8 cellular contexts compared by ENCODE assay signal in the genomic region with DNA sequence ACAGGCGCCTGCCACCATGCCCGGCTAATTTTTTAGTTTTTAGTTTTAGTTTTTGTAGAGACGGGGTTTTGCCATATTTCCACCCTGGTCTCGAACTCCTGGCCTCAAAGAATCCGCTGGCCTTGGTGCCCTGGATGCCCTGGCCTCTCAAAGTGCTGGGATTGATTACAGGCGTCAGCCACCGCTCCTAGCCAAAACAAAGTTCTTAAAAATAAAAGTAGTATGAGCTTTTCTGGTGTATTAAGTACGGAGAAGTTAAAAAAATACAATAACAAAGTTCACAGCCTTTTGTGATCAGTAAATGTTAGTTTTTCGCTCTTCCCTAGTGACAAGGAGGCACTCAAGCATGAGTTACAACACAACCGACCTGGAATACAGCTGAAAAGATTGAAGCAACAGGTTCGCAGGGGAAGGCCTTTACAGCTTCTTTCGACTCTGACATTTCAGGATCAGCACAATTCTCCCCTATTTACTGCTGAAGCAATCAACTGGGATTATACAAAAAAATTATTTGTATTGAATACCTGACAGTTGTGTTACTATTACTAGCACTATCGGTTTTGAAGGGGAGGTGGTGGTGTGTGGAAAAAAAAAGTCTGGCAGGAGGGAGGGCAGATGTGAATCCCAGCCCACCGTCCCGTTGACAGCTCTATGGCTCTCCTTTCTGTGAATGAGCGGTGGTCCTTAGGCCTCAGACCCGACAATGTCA. TPM values are rescaled to one million over a fixed set of nuclear protein-coding genes. Genes with fewer than 3 reads are reported as not detected.
A peak's percentile ranks its signal among the peaks of the same experiment; 100 is the strongest.
DNase-seq lines count a peak whose midpoint lies in the region; ATAC-seq and TF ChIP-seq lines count a peak whose summit lies in the region.

No MANE protein-coding gene starts in this region.

- H3K36me3 Mint-ChIP-seq in activated naive CD4-positive, alpha-beta T cell treated with anti-CD3 and anti-CD28 coated beads, Interleukin-2, amount 50 U/mL, for 72 hours = peaks cover 0 to 7% of the 10 kb centered on the region in 2 donors

- peak overlapping the region; percentile 88 for H3K27ac ChIP-seq in cardiac muscle cell
- H3K27ac ChIP-seq in iPS-20b (ENCODE audit: low read length) = no peak overlapping the region
- H3K27ac ChIP-seq in stomach smooth muscle (ENCODE audit: low read length) = peak overlapping the region; percentile 88

- no peaks in the 10 kb centered on the region for H3K9me3 Mint-ChIP-seq in activated naive CD4-positive, alpha-beta T cell treated with anti-CD3 and anti-CD28 coated beads, Interleukin-2, amount 50 U/mL, for 72 hours

- no peak for TF ChIP-seq CTCF in cardiac muscle cell (IDR thresholded peaks at IDR 0.05; ENCODE audit: low read depth, low read length)

- H3K36me3 ChIP-seq in cardiac muscle cell (no peaks in the 10 kb centered on the region), iPS-20b (ENCODE audit: insufficient read depth, low read depth, low read length) (no peaks in the 10 kb centered on the region), stomach smooth muscle (ENCODE audit: control insufficient read depth in 2 of 2, insufficient read depth in 2 of 2, low read length in 2 of 2) (no peaks in the 10 kb centered on the region)

- DNase-seq in cardiac muscle cell (ENCODE audit: low read depth in 1 of 2, low spot score in 1 of 2) = peak; percentile 18 to 28
- no peak for DNase-seq in Right ventricle myocardium inferior (ENCODE audit: missing footprints)
- no peak for DNase-seq in activated naive CD4-positive, alpha-beta T cell treated with anti-CD3 and anti-CD28 coated beads, Interleukin-2, amount 50 U/mL, for 72 hours (ENCODE audit: low spot score in 2 of 2)
- no peak for DNase-seq in stimulated activated CD4-positive, alpha-beta T cell treated with anti-CD3 and anti-CD28 coated beads, Interleukin-2, amount 100 ng/mL, for 48 hours

- H3K4me3 ChIP-seq in cardiac muscle cell (peak overlapping the region; percentile 32), iPS-20b (ENCODE audit: low read length) (peak overlapping the region; percentile 86), stomach smooth muscle (ENCODE audit: low read length in 2 of 2) (peak overlapping the region; percentile 72 to 81)

- no peak for TF ChIP-seq POLR2A in GM18505 (IDR thresholded peaks at IDR 0.05; ENCODE audit: borderline replicate concordance, extremely low read depth, insufficient read depth, insufficient read length)

- peak overlapping the region; percentile 77; the same call in 1 of the 2 replicates for H3K9ac ChIP-seq in iPS-20b (ENCODE audit: low read depth, low read length)
- H3K9ac ChIP-seq in stomach smooth muscle (ENCODE audit: low read length in 2 of 2) = peak overlapping the region; percentile 80 to 94

- H3K27ac Mint-ChIP-seq in activated naive CD4-positive, alpha-beta T cell treated with anti-CD3 and anti-CD28 coated beads, Interleukin-2, amount 50 U/mL, for 72 hours = peak overlapping the region; percentile 94 to 96

- H3K9me3 ChIP-seq in cardiac muscle cell (ENCODE audit: low read depth) (no peaks in the 10 kb centered on the region), iPS-20b (ENCODE audit: insufficient read depth, low read depth, low read length) (no peaks in the 10 kb centered on the region), stomach smooth muscle (ENCODE audit: control insufficient read depth in 2 of 2, low read length in 2 of 2) (no peaks in the 10 kb centered on the region)

- no peaks in the 10 kb centered on the region for H3K27me3 ChIP-seq in cardiac muscle cell
- no peaks in the 10 kb centered on the region for H3K27me3 ChIP-seq in iPS-20b (ENCODE audit: insufficient read depth, low read length)
- no peaks in the 10 kb centered on the region for H3K27me3 ChIP-seq in stomach smooth muscle (ENCODE audit: control insufficient read depth in 1 of 2, insufficient read depth in 2 of 2, low read length in 2 of 2)

- peaks cover 9% of the 10 kb centered on the region for H3K4me1 ChIP-seq in cardiac muscle cell (ENCODE audit: low read depth)
- peaks cover 7% of the 10 kb centered on the region; the same call in 1 of the 2 replicates for H3K4me1 ChIP-seq in iPS-20b (ENCODE audit: insufficient read depth, low read length)
- peaks cover 14% of the 10 kb centered on the region for H3K4me1 ChIP-seq in stomach smooth muscle (ENCODE audit: control insufficient read depth, insufficient read depth, low read length)

- intact Hi-C loops in Right ventricle myocardium inferior (cut with DNase I) = loop anchor here (1.0 to 5.0 kb wide), 4 partner anchors 62 to 732 kb away; partner anchors contain the start of genes EIF4E and RAP1GDS1

- no peak for ATAC-seq in Right ventricle myocardium inferior
- ATAC-seq in activated naive CD4-positive, alpha-beta T cell treated with anti-CD3 and anti-CD28 coated beads, Interleukin-2, amount 50 U/mL, for 72 hours = no peak
- no peak for ATAC-seq in esophagus mucosa
- ATAC-seq in GM18505 (IDR thresholded peaks at IDR 0.05; ENCODE audit: unreplicated experiment) = no peak

RNA-seq across cellular contexts. Expression of gene METAP1, which starts 0.9 kb away (rescaled TPM):
- 48.4 and 55.4 TPM in 2 replicates for total RNA-seq in cardiac muscle cell
- polyA plus RNA-seq in cardiac muscle cell = 40.1 and 55.0 TPM in 2 replicates
- 67.4 TPM for total RNA-seq in Right ventricle myocardium inferior
- 10 to 100 TPM; 71.6 to 80.1 TPM for total RNA-seq in activated naive CD4-positive, alpha-beta T cell treated with anti-CD3 and anti-CD28 coated beads, Interleukin-2, amount 50 U/mL, for 72 hours
- total RNA-seq in esophagus mucosa = 75.4 TPM

Comparison
In these comparisons a context has a peak if more than half of its experiments do, and no peak if none do; other contexts are left out.
1. DNase-seq: peak in cardiac muscle cell (2 of 2); none in Right ventricle myocardium inferior (single experiment), activated naive CD4-positive, alpha-beta T cell treated with anti-CD3 and anti-CD28 coated beads, Interleukin-2, amount 50 U/mL, for 72 hours (0 of 2) and stimulated activated CD4-positive, alpha-beta T cell treated with anti-CD3 and anti-CD28 coated beads, Interleukin-2, amount 100 ng/mL, for 48 hours (0 of 2).
2. H3K4me3 ChIP-seq: peak in every context shown above with its lines; median percentile 86 in iPS-20b; 76 in stomach smooth muscle; 32 in cardiac muscle cell.